ENCODE assay signal across 19 cellular contexts in the genomic region with DNA sequence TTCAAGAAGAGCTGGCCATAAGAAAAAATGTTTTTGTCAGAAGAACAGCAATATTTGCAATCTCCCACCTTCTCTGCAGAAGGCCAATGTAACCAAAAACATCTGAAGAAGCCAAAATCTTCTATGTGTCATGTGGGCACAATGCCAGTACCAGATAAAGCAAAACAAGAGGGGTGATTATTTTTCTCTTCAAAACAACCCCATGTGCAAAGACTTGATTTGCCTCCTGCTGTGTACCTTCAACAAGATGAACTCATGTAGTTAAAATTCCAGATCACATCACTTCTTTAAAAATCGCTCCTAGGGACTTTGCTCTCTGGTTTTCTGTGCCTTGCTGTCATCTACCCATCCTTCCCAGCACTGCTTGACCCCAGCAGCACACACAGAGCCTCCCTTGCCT.
DNase-seq lines count a peak whose midpoint lies in the region; ATAC-seq, FAIRE-seq and TF ChIP-seq lines count a peak whose summit lies in the region.
"Had no signal": no experiment of that assay in that cellular context is flagged by ENCODE, and none has a peak within 500 bp of the region (broad histone marks: within the 10 kb centered on the region; RNA-seq: fewer than 3 reads in every experiment).

No MANE protein-coding gene starts in this region.

- H3K36me3 Mint-ChIP-seq in astrocyte (ENCODE audit: low read depth, unreplicated experiment) (no peaks in the 10 kb centered on the region), naive B cell (no peaks in the 10 kb centered on the region)

- H3K9me3 Mint-ChIP-seq in astrocyte (ENCODE audit: unreplicated experiment) (peaks cover 3% of the 10 kb centered on the region), naive B cell (peaks cover 0 to 5% (median 1%) of the 10 kb centered on the region in 7 donors)

- H3K27ac Mint-ChIP-seq in astrocyte (ENCODE audit: unreplicated experiment): no peak overlapping the region
- peak overlapping the region; percentile 39 to 92 (median 60) for H3K27ac Mint-ChIP-seq in naive B cell
- H3K27ac Mint-ChIP-seq: activated CD4-positive, alpha-beta T cell treated with anti-CD3 and anti-CD28 coated beads, Interleukin-2, amount 10 ng/mL, durations not matched to agents 24 days and 14 days had no signal

- H3K4me3 ChIP-seq in BLaER1 treated with 17β-estradiol and CSF1 and Interleukin-3, amounts not matched to agents 10 nM and 100 nM: no peak overlapping the region
- no peak overlapping the region for H3K4me3 ChIP-seq in astrocyte (ENCODE audit: insufficient read depth, low read depth, low read length)
- H3K4me3 ChIP-seq: gastroesophageal sphincter, left lung had no signal

- H3K4me1 Mint-ChIP-seq in astrocyte (ENCODE audit: low read depth, unreplicated experiment) (peaks cover 8% of the 10 kb centered on the region), naive B cell (peaks cover 44 to 55% (median 48%) of the 10 kb centered on the region in 3 donors)

- no peak for TF ChIP-seq CTCF in astrocyte (IDR thresholded peaks at IDR 0.05; ENCODE audit: insufficient read depth, low read depth, low read length)

- peak overlapping the region in 7 of 11 experiments; percentile 0 to 24 (median 4); a peak in 6 of 22 replicates for H3K4me2 ChIP-seq in BLaER1 treated with 17β-estradiol and CSF1 and Interleukin-3, amounts not matched to agents 10 nM and 100 nM
- H3K4me2 ChIP-seq in astrocyte (ENCODE audit: low read length): peak overlapping the region; percentile 24

- peaks cover 0 to 44% (median 11%) of the 10 kb centered on the region in 11 experiments; a peak in 14 of 22 replicates for H3K9me3 ChIP-seq in BLaER1 treated with 17β-estradiol and CSF1 and Interleukin-3, amounts not matched to agents 10 nM and 100 nM (replicated peaks in 1 of 11)
- H3K9me3 ChIP-seq in astrocyte (ENCODE audit: insufficient read depth, low read depth, low read length): no peaks in the 10 kb centered on the region
- H3K9me3 ChIP-seq: gastroesophageal sphincter, left lung had no signal

- H4K20me1 ChIP-seq in BLaER1 treated with 17β-estradiol and CSF1 and Interleukin-3, amounts not matched to agents 10 nM and 100 nM: no peaks in the 10 kb centered on the region
- no peaks in the 10 kb centered on the region for H4K20me1 ChIP-seq in astrocyte (ENCODE audit: insufficient read depth, low read length)

- no peaks in the 10 kb centered on the region for H3K27me3 ChIP-seq in BLaER1 treated with 17β-estradiol and CSF1 and Interleukin-3, amounts not matched to agents 10 nM and 100 nM
- H3K27me3 ChIP-seq in astrocyte (ENCODE audit: insufficient read depth, low read length): no peaks in the 10 kb centered on the region
- H3K27me3 ChIP-seq: gastroesophageal sphincter, left lung had no signal

- FAIRE-seq in GM19239 (lab: Jason Lieb, UNC): peak; percentile 26
- peak; percentile 45 for FAIRE-seq in astrocyte (lab: Jason Lieb, UNC)

- no peak overlapping the region for H3K9ac ChIP-seq in BLaER1 treated with 17β-estradiol and CSF1 and Interleukin-3, amounts not matched to agents 10 nM and 100 nM
- no peak overlapping the region for H3K9ac ChIP-seq in astrocyte (ENCODE audit: low read length)

- DNase-seq in GM19239 (ENCODE audit: insufficient read length, low spot score) (no peak), astrocyte (ENCODE audit: low read depth) (peak; percentile 42), naive B cell (no peak), DMS53 (lab: John Stamatoyannopoulos, UW) (no peak), T-helper 1 cell (no peak), NCI-H2171 (lab: John Stamatoyannopoulos, UW) (no peak)
- DNase-seq: activated CD4-positive, alpha-beta T cell treated with anti-CD3 and anti-CD28 coated beads, Interleukin-2, amount 10 ng/mL, durations not matched to agents 24 days and 14 days; activated naive CD4-positive, alpha-beta T cell treated with anti-CD3 and anti-CD28 coated beads, Interleukin-2, amount 50 U/mL, for 16 hours; cerebellar nuclear complex; DMS79 treated with DMSO at 0.1 percent for 48 hours; KBM-7; left lung; NCI-H1092; stimulated activated CD4-positive, alpha-beta T cell treated with anti-CD3 and anti-CD28 coated beads, Interleukin-4, amount 100 ng/mL, for 1 hour; stimulated activated CD8-positive, alpha-beta memory T cell treated with anti-CD3 and anti-CD28 coated beads, Interleukin-4, amount 100 ng/mL, for 48 hours had no signal

- H3K27ac ChIP-seq in BLaER1 treated with 17β-estradiol and CSF1 and Interleukin-3, amounts not matched to agents 10 nM and 100 nM: no peak overlapping the region
- H3K27ac ChIP-seq in astrocyte (ENCODE audit: low read depth, low read length): no peak overlapping the region
- H3K27ac ChIP-seq: C4-2B, gastroesophageal sphincter, HL-60, left lung had no signal

- H3K4me1 ChIP-seq in BLaER1 treated with 17β-estradiol and CSF1 and Interleukin-3, amounts not matched to agents 10 nM and 100 nM: peaks cover 20 to 76% (median 35%) of the 10 kb centered on the region in 10 experiments
- H3K4me1 ChIP-seq in astrocyte (ENCODE audit: insufficient read depth, low read length): peaks cover 5% of the 10 kb centered on the region
- H3K4me1 ChIP-seq: gastroesophageal sphincter had no signal

- H3K36me3 ChIP-seq in BLaER1 treated with 17β-estradiol and CSF1 and Interleukin-3, amounts not matched to agents 10 nM and 100 nM: peaks cover 0 to 2% (median 0%) of the 10 kb centered on the region in 11 experiments; a peak in 1 of 22 replicates
- H3K36me3 ChIP-seq in astrocyte (ENCODE audit: insufficient read depth, low read length): no peaks in the 10 kb centered on the region
- H3K36me3 ChIP-seq: gastroesophageal sphincter, left lung had no signal

- H3K79me2 ChIP-seq in astrocyte (ENCODE audit: insufficient read depth, low read length): no peaks in the 10 kb centered on the region

- H2AFZ ChIP-seq in astrocyte (ENCODE audit: low read depth, low read length): no peak overlapping the region

- no peak overlapping the region for H3K4me3 Mint-ChIP-seq in astrocyte (ENCODE audit: unreplicated experiment)
- no peak overlapping the region for H3K4me3 Mint-ChIP-seq in naive B cell
- H3K4me3 Mint-ChIP-seq: activated CD4-positive, alpha-beta T cell treated with anti-CD3 and anti-CD28 coated beads, Interleukin-2, amount 10 ng/mL, durations not matched to agents 24 days and 14 days had no signal

- H3K27me3 Mint-ChIP-seq in astrocyte (ENCODE audit: low read depth, unreplicated experiment) (no peaks in the 10 kb centered on the region), naive B cell (no peaks in the 10 kb centered on the region)

- no peak for ATAC-seq in naive B cell (ENCODE audit: low read depth in 2 of 2)
- ATAC-seq: gastroesophageal sphincter, left lung had no signal
